ENCODE assay signal across 16 cellular contexts in genomic region chr1:178102218-178102617, GRCh38. TPM values are rescaled to one million over a fixed set of nuclear protein-coding genes. Genes with fewer than 3 reads are reported as not detected.
"Had no signal": no experiment of that assay in that cellular context is flagged by ENCODE, and none has a peak within 500 bp of the region (broad histone marks: within the 10 kb centered on the region; RNA-seq: fewer than 3 reads in every experiment).

No MANE protein-coding gene starts in this region.

- ATAC-seq: activated CD4-positive, CD25-positive, alpha-beta regulatory T cell treated with anti-CD3 and anti-CD28 coated beads, Interleukin-2, amount 50 U/mL, for 24 hours; activated CD8-positive, alpha-beta T cell treated with anti-CD3 and anti-CD28 coated beads, Interleukin-2, amount 10 ng/mL, durations not matched to agents 7 days and 5 days; activated naive CD8-positive, alpha-beta T cell treated with anti-CD3 and anti-CD28 coated beads, Interleukin-2, amount 50 U/mL, for 24 hours; stimulated activated effector memory CD8-positive, alpha-beta T cell treated with anti-CD3 and anti-CD28 coated beads, Interleukin-12 subunit alpha, Interleukin-12 subunit beta, amount 100 ng/mL, for 72 hours had no signal

- H3K27ac ChIP-seq: testis had no signal

- DNase-seq: activated CD4-positive, alpha-beta T cell treated with anti-CD3 and anti-CD28 coated beads, Interleukin-2, amount 10 ng/mL, durations not matched to agents 7 days and 5 days; activated CD8-positive, alpha-beta T cell treated with anti-CD3 and anti-CD28 coated beads, Interleukin-2, amount 10 ng/mL, durations not matched to agents 7 days and 5 days; activated effector memory CD4-positive, alpha-beta T cell treated with Interleukin-2 at 50 U/mL for 16 hours; activated naive CD4-positive, alpha-beta T cell treated with anti-CD3 and anti-CD28 coated beads, Interleukin-2, amount 10 ng/mL, durations not matched to agents 7 days and 5 days; activated naive CD8-positive, alpha-beta T cell treated with anti-CD3 and anti-CD28 coated beads, Interleukin-2, amount 50 U/mL, for 24 hours; activated T-cell treated with anti-CD3 and anti-CD28 coated beads, Interleukin-2, amount 50 U/mL, for 48 hours; effector CD4-positive, alpha-beta T cell; kidney glomerular epithelial cell; midbrain; sigmoid colon; stimulated activated CD4-positive, alpha-beta T cell treated with anti-CD3 and anti-CD28 coated beads, Interleukin-4, amount 100 ng/mL, for 24 hours; testis had no signal

- H3K4me3 ChIP-seq: ascending aorta, heart right ventricle, sigmoid colon, testis had no signal

- H3K27me3 ChIP-seq: ascending aorta, heart right ventricle, sigmoid colon, testis had no signal

- H3K4me1 ChIP-seq: testis had no signal

- H3K36me3 ChIP-seq: ascending aorta, heart right ventricle, sigmoid colon had no signal

- H3K9me3 ChIP-seq: ascending aorta, heart right ventricle, sigmoid colon, testis had no signal

RNA-seq across cellular contexts. Expression of gene RASAL2, which starts 8.3 kb away (rescaled TPM):
- total RNA-seq: activated CD4-positive, alpha-beta T cell treated with anti-CD3 and anti-CD28 coated beads, Interleukin-2, amount 10 ng/mL, durations not matched to agents 7 days and 5 days; activated CD8-positive, alpha-beta T cell treated with anti-CD3 and anti-CD28 coated beads, Interleukin-2, amount 10 ng/mL, durations not matched to agents 7 days and 5 days had no signal
